In the genomic region with DNA sequence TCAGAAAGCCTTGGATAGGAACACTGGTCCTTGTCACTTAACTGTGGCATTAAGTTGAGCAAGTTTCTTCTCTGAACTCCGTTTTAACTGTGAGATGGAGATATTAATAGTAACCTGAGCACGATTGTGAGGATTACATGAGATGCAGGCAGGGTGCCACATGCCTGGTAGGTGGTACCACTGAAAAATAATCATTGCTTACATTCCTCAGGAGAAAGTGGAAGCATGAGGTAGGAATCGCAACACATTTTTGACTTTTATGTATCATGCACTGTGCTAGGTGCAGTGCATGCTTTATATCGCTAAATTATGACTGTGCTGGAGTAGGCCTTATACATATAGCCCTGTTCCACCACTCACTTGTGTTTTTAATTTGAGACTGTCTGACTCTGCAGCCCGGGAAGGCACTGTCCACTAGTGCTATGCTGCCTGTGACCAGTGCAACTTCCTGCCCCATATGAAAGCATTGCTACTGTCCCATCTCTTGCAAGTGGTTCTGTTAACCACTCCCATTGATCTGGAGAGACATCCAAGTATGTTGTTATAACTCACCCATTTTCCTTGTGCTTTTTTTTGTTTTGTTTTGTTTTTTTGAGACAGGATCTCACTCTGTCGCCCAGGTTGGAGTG, we compare ENCODE assay signal across 9 cellular contexts. TPM values are rescaled to one million over a fixed set of nuclear protein-coding genes. Genes with fewer than 3 reads are reported as not detected.
DNase-seq lines count a peak whose midpoint lies in the region; ATAC-seq and TF ChIP-seq lines count a peak whose summit lies in the region.
"Had no signal": no experiment of that assay in that cellular context is flagged by ENCODE, and none has a peak within 500 bp of the region (broad histone marks: within the 10 kb centered on the region; RNA-seq: fewer than 3 reads in every experiment).

No MANE protein-coding gene starts in this region.

- H3K27ac ChIP-seq in SK-N-MC (no peak overlapping the region), prostate gland (no peak overlapping the region)

- H3K36me3 ChIP-seq in ES-I3 (ENCODE audit: insufficient read depth, low read length) (peaks cover 9% of the 10 kb centered on the region; the same call in 1 of the 2 replicates), SK-N-MC (ENCODE audit: insufficient read depth, low read length) (peaks cover 23% of the 10 kb centered on the region), prostate gland (peaks cover 4 to 6% of the 10 kb centered on the region in 2 donors)

- H3K27me3 ChIP-seq in prostate gland (replicated peaks; ENCODE audit: insufficient read depth): no peaks in the 10 kb centered on the region

- H3K4me3 ChIP-seq in SK-N-MC (peak overlapping the region; percentile 99), fibroblast of mammary gland (ENCODE audit: control insufficient read depth, low read depth, low read length) (peak overlapping the region; percentile 100), prostate gland (peak overlapping the region; percentile 54 to 78)

- no peaks in the 10 kb centered on the region for H3K9me3 ChIP-seq in ES-I3 (ENCODE audit: control insufficient read depth, insufficient read depth, low read length)
- H3K9me3 ChIP-seq in SK-N-MC (ENCODE audit: low read depth, low read length): no peaks in the 10 kb centered on the region
- no peaks in the 10 kb centered on the region for H3K9me3 ChIP-seq in prostate gland

- no peak for DNase-seq in SK-N-MC (ENCODE audit: low read depth, low spot score)
- no peak for DNase-seq in fibroblast of mammary gland (ENCODE audit: low read depth)
- DNase-seq in prostate gland (ENCODE audit: low spot score): no peak
- no peak for DNase-seq in dedifferentiated amniotic fluid mesenchymal stem cell (ENCODE audit: extremely low spot score)
- no peak for DNase-seq in mesenteric fat pad (ENCODE audit: low spot score)
- no peak for DNase-seq in cortex of kidney (lab: John Stamatoyannopoulos, UW)
- DNase-seq: HCEC 1CT had no signal

- 38% methylated on average over 6 of the region's 6 CpGs for WGBS in prostate gland

- ATAC-seq in GM18909 (IDR thresholded peaks at IDR 0.05; ENCODE audit: poor library complexity, unreplicated experiment): no peak

- H3K9ac ChIP-seq in ES-I3 (ENCODE audit: low read depth, low read length): peak overlapping the region; percentile 94
- H3K9ac ChIP-seq in SK-N-MC (ENCODE audit: insufficient read length): peak overlapping the region; percentile 97

- H3K4me1 ChIP-seq in ES-I3 (ENCODE audit: insufficient read depth, low read length): no peaks in the 10 kb centered on the region; the same call in 1 of the 2 replicates
- H3K4me1 ChIP-seq in prostate gland (replicated peaks): peaks cover 11% of the 10 kb centered on the region

- no peak for TF ChIP-seq POLR2A in prostate gland (IDR thresholded peaks at IDR 0.05)

- intact Hi-C loops in prostate gland (cut with DNase I): loop anchor here (10.0 kb wide), 1 partner anchor 117 kb away; a partner anchor contains a TSS

- TF ChIP-seq CTCF in fibroblast of mammary gland (conservative IDR thresholded peaks at IDR 0.05; ENCODE audit: control insufficient read depth, insufficient read depth, low read depth, low read length): no peak
- TF ChIP-seq CTCF in prostate gland (IDR thresholded peaks at IDR 0.05): no peak

RNA-seq across cellular contexts. Expression of a gene that starts 1.0 kb away (rescaled TPM):
- total RNA-seq in prostate gland (100 to 1,000 TPM in 1 of 2 donors, 10 to 100 TPM in 1; 92.8 to 124 TPM), mesenteric fat pad (81.1 TPM)

RNA-seq across cellular contexts. Expression of a gene that starts 1.4 kb away (rescaled TPM):
- total RNA-seq in prostate gland (10 to 100 TPM; 32.9 to 33.5 TPM), mesenteric fat pad (17.8 TPM)

RNA-seq across cellular contexts. Expression of a gene that starts 48.4 kb away (rescaled TPM):
- total RNA-seq in prostate gland (1 to 10 TPM in 1 of 2 donors, not detected in 1; 1.5 TPM), mesenteric fat pad (not detected)
